ENCODE assay signal across 1 cellular context in genomic region chr3:14274537-14274936, GRCh38.
A peak's percentile ranks its signal among the peaks of the same experiment; 100 is the strongest.
TF ChIP-seq lines count a peak whose summit lies in the region.

No MANE protein-coding gene starts in this region.

TF ChIP-seq in GM12878, 131 proteins besides CTCF, POLR2A, EP300 and RAD21:
- TF ChIP-seq ZNF592 (IDR thresholded peaks at IDR 0.05) (no peak), TCF12 (IDR thresholded peaks at IDR 0.05; ENCODE audit: low read depth, low read length) (no peak), PAX8 (IDR thresholded peaks at IDR 0.05) (no peak), ZNF622 (IDR thresholded peaks at IDR 0.05) (no peak), NR2C1 (IDR thresholded peaks at IDR 0.05) (peak; percentile 80), BMI1 (IDR thresholded peaks at IDR 0.05; ENCODE audit: borderline replicate concordance) (peak; percentile 68), PKNOX1 (IDR thresholded peaks at IDR 0.05) (peak; percentile 24; the same call in 1 of the 2 replicates), RELB (IDR thresholded peaks at IDR 0.05; ENCODE audit: low read depth) (no peak), SUPT20H (IDR thresholded peaks at IDR 0.05; ENCODE audit: borderline replicate concordance, control insufficient read depth, low read depth, low read length) (no peak), CEBPB (IDR thresholded peaks at IDR 0.05; ENCODE audit: borderline replicate concordance in 1 of 2, low read depth in 2 of 2, low read length in 2 of 2) (no peak)
